15 cellular contexts compared by ENCODE assay signal in genomic region chr7:157752832-157753291, GRCh38.
DNase-seq lines count a peak whose midpoint lies in the region; ATAC-seq, FAIRE-seq and TF ChIP-seq lines count a peak whose summit lies in the region.
"Had no signal": no experiment of that assay in that cellular context is flagged by ENCODE, and none has a peak within 500 bp of the region (broad histone marks: within the 10 kb centered on the region; RNA-seq: fewer than 3 reads in every experiment).

No MANE protein-coding gene starts in this region.

- TF ChIP-seq POLR2A in H54 (IDR thresholded peaks at IDR 0.05; ENCODE audit: low read depth, low read length) (no peak), erythroblast (IDR thresholded peaks at IDR 0.05; ENCODE audit: low read length) (no peak)

- DNase-seq in H54 (ENCODE audit: insufficient read length, low spot score) (peak; percentile 44), RPMI7951 (ENCODE audit: low read depth) (peak; percentile 64), fibroblast of mammary gland (ENCODE audit: low read depth) (peak; percentile 47), sciatic nerve (ENCODE audit: low spot score) (peak; percentile 47), NCI-H2107 treated with DMSO at 0.1 percent for 48 hours (lab: John Stamatoyannopoulos, UW; ENCODE audit: unreplicated experiment) (no peak), putamen (ENCODE audit: low spot score) (no peak), erythroblast (lab: John Stamatoyannopoulos, UW) (no peak)
- DNase-seq: CD4-positive, alpha-beta T cell; NCI-H1417 treated with DMSO at 0.1 percent for 48 hours; NCI-H1930; NCI-H2171 treated with DMSO at 0.1 percent for 48 hours; NCI-H446 treated with DMSO at 0.1 percent for 48 hours had no signal

- intact Hi-C loops in sciatic nerve (cut with DNase I) = no loop called here

- no peak for TF ChIP-seq CTCF in fibroblast of mammary gland (conservative IDR thresholded peaks at IDR 0.05; ENCODE audit: control insufficient read depth, insufficient read depth, low read depth, low read length)

- no peak for FAIRE-seq in H54 (lab: Jason Lieb, UNC)
- FAIRE-seq: K562 had no signal

- ATAC-seq in sciatic nerve = peak; percentile 44
- ATAC-seq: HCT116, Right ventricle myocardium inferior had no signal

- no peak overlapping the region for H3K4me3 ChIP-seq in fibroblast of mammary gland (ENCODE audit: control insufficient read depth, low read depth, low read length)
- H3K4me3 ChIP-seq: K562 had no signal

Comparison
In these comparisons a context has a peak if more than half of its experiments do, and no peak if none do; other contexts are left out.
1. DNase-seq: peak in H54 (single experiment), RPMI7951 (single experiment), fibroblast of mammary gland (single experiment) and sciatic nerve (single experiment); none in NCI-H2107 treated with DMSO at 0.1 percent for 48 hours (single experiment), putamen (single experiment) and erythroblast (0 of 2).